ENCODE assay signal across 8 cellular contexts in the genomic region with DNA sequence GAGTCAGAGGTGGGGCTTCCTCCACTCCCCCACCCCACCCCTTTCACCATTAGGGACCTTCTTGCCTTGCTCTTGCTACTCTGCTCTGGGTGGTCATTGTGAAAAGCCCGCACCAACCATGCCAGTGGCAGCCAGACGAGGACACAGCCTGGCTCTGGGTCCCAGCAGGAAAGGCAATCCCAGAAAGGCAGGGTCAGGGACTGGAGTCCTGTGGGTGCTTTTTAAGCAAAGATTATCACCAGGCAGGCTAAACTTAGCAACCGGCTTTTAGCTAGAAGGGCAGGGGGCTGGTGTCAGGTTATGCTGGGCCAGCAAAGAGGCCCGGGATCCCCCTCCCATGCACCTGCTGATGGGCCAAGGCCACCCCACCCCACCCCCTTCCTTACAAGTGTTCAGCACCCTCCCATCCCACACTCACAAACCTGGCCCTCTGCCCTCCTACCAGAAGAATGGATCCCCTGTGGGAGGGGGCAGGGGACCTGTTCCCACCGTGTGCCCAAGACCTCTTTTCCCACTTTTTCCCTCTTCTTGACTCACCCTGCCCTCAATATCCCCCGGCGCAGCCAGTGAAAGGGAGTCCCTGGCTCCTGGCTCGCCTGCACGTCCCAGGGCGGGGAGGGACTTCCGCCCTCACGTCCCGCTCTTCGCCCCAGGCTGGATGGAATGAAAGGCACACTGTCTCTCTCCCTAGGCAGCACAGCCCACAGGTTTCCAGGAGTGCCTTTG. TPM values are rescaled to one million over a fixed set of nuclear protein-coding genes. Genes with fewer than 3 reads are reported as not detected.
DNase-seq lines count a peak whose midpoint lies in the region; ATAC-seq and TF ChIP-seq lines count a peak whose summit lies in the region.

No MANE protein-coding gene starts in this region.

- no peaks in the 10 kb centered on the region for H3K9me3 ChIP-seq in OCI-LY7 (ENCODE audit: low read length)
- H3K9me3 ChIP-seq in ascending aorta, result no peaks in the 10 kb centered on the region
- H3K9me3 ChIP-seq in right cardiac atrium (ENCODE audit: control insufficient read depth, low read length), result no peaks in the 10 kb centered on the region

- H3K4me1 Mint-ChIP-seq in CD14-positive monocyte, result peaks cover 48% of the 10 kb centered on the region

- H3K9me2 ChIP-seq in OCI-LY7 (ENCODE audit: insufficient read depth, low read length), result no peaks in the 10 kb centered on the region

- ATAC-seq in GM19023 (IDR thresholded peaks at IDR 0.05; ENCODE audit: unreplicated experiment), result peak; percentile 16
- peak; percentile 62 to 68 for ATAC-seq in right cardiac atrium
- ATAC-seq in HG03097 (IDR thresholded peaks at IDR 0.05; ENCODE audit: low FRiP score, unreplicated experiment), result no peak

- intact Hi-C loops in CD14-positive monocyte (cut with micrococcal nuclease), result loop anchor here (5.0 to 10.0 kb wide), 3 partner anchors 36 to 422 kb away; partner anchors contain the start of gene PTPN6 (in 1 of the 2)
- intact Hi-C loops in OCI-LY7 (cut with micrococcal nuclease; ENCODE audit: unreplicated experiment), result loop anchor here (1.0 to 5.0 kb wide), 2 partner anchors 110 to 196 kb away; no protein-coding TSS in a partner anchor
- intact Hi-C loops in ascending aorta (cut with DNase I), result loop anchor here (10.0 kb wide), 1 partner anchor 308 kb away; no protein-coding TSS in a partner anchor
- intact Hi-C loops in right cardiac atrium (cut with DNase I), result no loop called here
- intact Hi-C loops in posterior cingulate gyrus (cut with DNase I), result loop anchor here (2.0 kb wide), 1 partner anchor 40 kb away; the partner anchor contains the start of gene MRPL51

- POLR2A ChIA-PET in OCI-LY7 (lab: Charles Lee), result interaction anchor here (0.6 to 1.8 kb wide), 8 partner anchors 15 to 105 kb away, joined by 3 to 7 read pairs (median 4); partner anchors contain the start of genes NCAPD2 and VAMP1

- H3K27me3 ChIP-seq in ascending aorta (no peaks in the 10 kb centered on the region), right cardiac atrium (ENCODE audit: control insufficient read depth, insufficient read depth) (no peaks in the 10 kb centered on the region)

- H3K36me3 ChIP-seq in OCI-LY7 (ENCODE audit: insufficient read depth, low read length) (peaks cover 82% of the 10 kb centered on the region), ascending aorta (peaks cover 45 to 56% of the 10 kb centered on the region in 2 donors)

- H3K27ac Mint-ChIP-seq in CD14-positive monocyte, result peak overlapping the region; percentile 94 to 99 (median 96)

- peaks cover 48 to 59% of the 10 kb centered on the region in 2 donors for H3K36me3 Mint-ChIP-seq in CD14-positive monocyte

- BruUV-seq in OCI-LY7 (replicated peaks; lab: Mats Ljungman, UMichigan), result no TSS peak

- H3K79me2 ChIP-seq in OCI-LY7 (ENCODE audit: insufficient read depth, low read depth, low read length), result peaks cover 43% of the 10 kb centered on the region

- H3K4me3 Mint-ChIP-seq in CD14-positive monocyte, result peak overlapping the region; percentile 94 to 98

- peaks cover 36% of the 10 kb centered on the region for H3K4me1 ChIP-seq in OCI-LY7 (ENCODE audit: insufficient read depth, low read length, poor library complexity, severe bottlenecking)
- peaks cover 19 to 30% of the 10 kb centered on the region in 2 donors for H3K4me1 ChIP-seq in ascending aorta
- peaks cover 7% of the 10 kb centered on the region for H3K4me1 ChIP-seq in right cardiac atrium (ENCODE audit: control insufficient read depth, insufficient read depth, low read length)

- no peak for TF ChIP-seq CTCF in CD14-positive monocyte (IDR thresholded peaks at IDR 0.05)
- no peak for TF ChIP-seq CTCF in OCI-LY7 (conservative IDR thresholded peaks at IDR 0.05; ENCODE audit: low read length)
- TF ChIP-seq CTCF in ascending aorta (IDR thresholded peaks at IDR 0.05), result no peak

- H3K4me3 ChIP-seq in OCI-LY7 (ENCODE audit: low read depth, low read length, poor library complexity, severe bottlenecking), result peak overlapping the region; percentile 93
- H3K4me3 ChIP-seq in ascending aorta, result peak overlapping the region; percentile 79 to 98
- peak overlapping the region; percentile 71 for H3K4me3 ChIP-seq in right cardiac atrium (ENCODE audit: low read length)

- H3K9me3 Mint-ChIP-seq in CD14-positive monocyte, result no peaks in the 10 kb centered on the region

- H3K4me2 ChIP-seq in OCI-LY7 (ENCODE audit: low read length), result peak overlapping the region; percentile 91

- H4K20me1 ChIP-seq in OCI-LY7 (ENCODE audit: insufficient read depth, low read length), result peaks cover 11% of the 10 kb centered on the region; the same call in 1 of the 2 replicates

- H3K27ac ChIP-seq in OCI-LY7 (ENCODE audit: low read depth, low read length, poor library complexity, severe bottlenecking), result peak overlapping the region; percentile 95
- H3K27ac ChIP-seq in ascending aorta, result peak overlapping the region; percentile 98 to 99
- peak overlapping the region; percentile 97 for H3K27ac ChIP-seq in right cardiac atrium (ENCODE audit: low read length)

- peaks cover 0 to 5% (median 2%) of the 10 kb centered on the region in 3 donors for H3K27me3 Mint-ChIP-seq in CD14-positive monocyte (ENCODE audit: low read depth in 3 of 3)

- DNase-seq in CD14-positive monocyte (ENCODE audit: low spot score), result no peak
- peak; percentile 89 for DNase-seq in HK-2 (ENCODE audit: unreplicated experiment)
- peak; percentile 71 for DNase-seq in OCI-LY7 (ENCODE audit: low spot score)
- peak in 1 of 2 donors; percentile 86 for DNase-seq in ascending aorta (ENCODE audit: low spot score in 2 of 2)
- peak; percentile 78 to 91 (median 89) for DNase-seq in right cardiac atrium
- DNase-seq in posterior cingulate gyrus, result peak; percentile 57 to 96 (median 74)

- peak overlapping the region; percentile 64; the same call in 1 of the 2 replicates for H2AFZ ChIP-seq in OCI-LY7 (ENCODE audit: low read length)

- WGBS in right cardiac atrium, result under 1% methylated on average over 14 of the region's 14 CpGs

- CTCF ChIA-PET in OCI-LY7 (lab: Charles Lee; ENCODE audit: unreplicated experiment), result interaction anchor here (1.0 kb wide), 1 partner anchor 21 kb away, joined by 3 read pairs; no protein-coding TSS in a partner anchor

RNA-seq across cellular contexts. Expression of gene GAPDH, which starts 1.2 kb away (rescaled TPM):
- 1,000 to 10,000 TPM; 2,879 to 3,427 TPM for polyA plus RNA-seq in CD14-positive monocyte
- 3,369 and 3,801 TPM in 2 replicates for total RNA-seq in OCI-LY7 (2014; rRNA removed; shearing (Covaris generic))
- 3,794 and 4,502 TPM in 2 replicates for total RNA-seq in OCI-LY7 (2022)
- total RNA-seq in ascending aorta, result 3,445 TPM
- total RNA-seq in right cardiac atrium, result 1,000 to 10,000 TPM; 3,735 to 4,618 (median 3,904) TPM
- 4,983 TPM for polyA plus RNA-seq in right cardiac atrium

RNA-seq across cellular contexts. Expression of gene IFFO1, which starts 22.8 kb away (rescaled TPM):
- 10 to 100 TPM; 10.7 to 11.1 TPM for polyA plus RNA-seq in CD14-positive monocyte
- total RNA-seq in OCI-LY7 (2014; rRNA removed; shearing (Covaris generic)), result 16.9 and 25.4 TPM in 2 replicates
- 30.5 and 32.3 TPM in 2 replicates for total RNA-seq in OCI-LY7 (2022)
- total RNA-seq in ascending aorta, result 35.0 TPM
- total RNA-seq in right cardiac atrium, result 10 to 100 TPM; 15.1 to 23.6 (median 19.1) TPM
- polyA plus RNA-seq in right cardiac atrium, result 15.7 TPM

RNA-seq across cellular contexts. Expression of gene NOP2, which starts 35.0 kb away (rescaled TPM):
- 1 to 10 TPM; 3.9 to 5.7 TPM for polyA plus RNA-seq in CD14-positive monocyte
- total RNA-seq in OCI-LY7 (2014; rRNA removed; shearing (Covaris generic)), result 87.9 and 116 TPM in 2 replicates
- total RNA-seq in OCI-LY7 (2022), result 86.5 and 100 TPM in 2 replicates
- 77.4 TPM for total RNA-seq in ascending aorta
- 10 to 100 TPM; 15.1 to 27.5 (median 16.5) TPM for total RNA-seq in right cardiac atrium
- polyA plus RNA-seq in right cardiac atrium, result 9.6 TPM

RNA-seq across cellular contexts. Expression of gene NCAPD2, which starts 39.2 kb away (rescaled TPM):
- polyA plus RNA-seq in CD14-positive monocyte, result 1 to 10 TPM; 6.2 to 8.3 TPM
- total RNA-seq in OCI-LY7 (2014; rRNA removed; shearing (Covaris generic)), result 157 and 195 TPM in 2 replicates
- total RNA-seq in OCI-LY7 (2022), result 225 and 267 TPM in 2 replicates
- 11.7 TPM for total RNA-seq in ascending aorta
- 10 to 100 TPM; 13.5 to 16.8 (median 14.6) TPM for total RNA-seq in right cardiac atrium
- 5.7 TPM for polyA plus RNA-seq in right cardiac atrium

RNA-seq across cellular contexts. Expression of gene MRPL51, which starts 40.0 kb away (rescaled TPM):
- polyA plus RNA-seq in CD14-positive monocyte (100 to 1,000 TPM; 189 to 238 TPM), right cardiac atrium (180 TPM)
- total RNA-seq in OCI-LY7 (2014; rRNA removed; shearing (Covaris generic)), result 152 and 164 TPM in 2 replicates
- total RNA-seq in OCI-LY7 (2022) (280 and 338 TPM in 2 replicates), ascending aorta (112 TPM), right cardiac atrium (100 to 1,000 TPM; 192 to 233 (median 213) TPM)

Comparison
In these comparisons a context has a peak if more than half of its experiments do, and no peak if none do; other contexts are left out.
1. intact Hi-C loops: an anchor here in CD14-positive monocyte (5.0 to 10.0 kb wide), OCI-LY7 (1.0 to 5.0 kb wide), ascending aorta (10.0 kb wide) and posterior cingulate gyrus (2.0 kb wide); none called in right cardiac atrium.